In the genomic region with DNA sequence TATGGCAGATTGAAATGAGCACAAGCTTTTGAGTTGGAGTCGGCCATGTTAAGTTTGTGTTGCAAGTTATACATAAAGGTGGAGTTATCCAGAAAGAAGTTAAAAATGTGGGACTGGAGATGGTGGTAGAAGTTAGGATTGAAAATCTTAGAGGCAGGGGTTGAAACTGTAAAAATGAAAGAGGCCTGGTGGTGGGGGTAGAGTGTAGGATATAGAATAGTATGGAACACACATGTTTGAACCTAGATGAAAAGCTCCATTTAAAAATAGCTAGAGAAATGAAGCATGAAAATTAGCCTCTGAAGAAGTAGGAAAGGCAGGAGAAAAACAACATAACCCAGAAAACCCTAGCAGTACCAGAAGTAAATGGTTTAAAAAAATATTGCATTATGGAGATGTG, we compare ENCODE assay signal across 11 cellular contexts.
DNase-seq lines count a peak whose midpoint lies in the region; ATAC-seq and TF ChIP-seq lines count a peak whose summit lies in the region.
"Had no signal": no experiment of that assay in that cellular context is flagged by ENCODE, and none has a peak within 500 bp of the region (broad histone marks: within the 10 kb centered on the region; RNA-seq: fewer than 3 reads in every experiment).

No MANE protein-coding gene starts in this region.

- ATAC-seq in natural killer cell (peak in 2 of 3 donors; percentile 30 to 53), foreskin keratinocyte (peak; percentile 34), omental fat pad (ENCODE audit: low FRiP score) (no peak)
- no peak for ATAC-seq in natural killer cell treated with Interleukin-12 subunit alpha and Interleukin-12 subunit beta and Interleukin-15 and Interleukin-18, amount 100 ng/mL, for 72 hours
- ATAC-seq in activated CD8-positive, alpha-beta memory T cell treated with anti-CD3 and anti-CD28 coated beads, Interleukin-2, amount 10 ng/mL, durations not matched to agents 7 days and 5 days, result no peak

- H3K4me1 Mint-ChIP-seq in natural killer cell, result no peaks in the 10 kb centered on the region
- H3K4me1 Mint-ChIP-seq in natural killer cell treated with Interleukin-12 subunit alpha and Interleukin-12 subunit beta and Interleukin-15 and Interleukin-18, amount 100 ng/mL, for 72 hours (ENCODE audit: low read depth in 2 of 2), result peaks cover 0 to 6% of the 10 kb centered on the region in 2 donors
- peaks cover 3% of the 10 kb centered on the region for H3K4me1 Mint-ChIP-seq in activated T-cell treated with anti-CD3 and anti-CD28 coated beads, Interleukin-2, amount 50 U/mL, for 24 hours (ENCODE audit: low read depth)
- H3K4me1 Mint-ChIP-seq in activated CD8-positive, alpha-beta memory T cell treated with anti-CD3 and anti-CD28 coated beads, Interleukin-2, amount 10 ng/mL, durations not matched to agents 7 days and 5 days, result no peaks in the 10 kb centered on the region
- H3K4me1 Mint-ChIP-seq: memory B cell had no signal

- TF ChIP-seq CTCF in natural killer cell (IDR thresholded peaks at IDR 0.05) (no peak), OCI-LY1 (IDR thresholded peaks at IDR 0.05; ENCODE audit: low read length) (peak; percentile 37; the same call in 1 of the 2 replicates), foreskin keratinocyte (conservative IDR thresholded peaks at IDR 0.05) (peak; percentile 58), omental fat pad (IDR thresholded peaks at IDR 0.05) (no peak)

- H3K9me3 Mint-ChIP-seq in natural killer cell, result no peaks in the 10 kb centered on the region
- no peaks in the 10 kb centered on the region for H3K9me3 Mint-ChIP-seq in natural killer cell treated with Interleukin-12 subunit alpha and Interleukin-12 subunit beta and Interleukin-15 and Interleukin-18, amount 100 ng/mL, for 72 hours
- no peaks in the 10 kb centered on the region for H3K9me3 Mint-ChIP-seq in activated T-cell treated with anti-CD3 and anti-CD28 coated beads, Interleukin-2, amount 50 U/mL, for 24 hours
- H3K9me3 Mint-ChIP-seq in activated CD8-positive, alpha-beta memory T cell treated with anti-CD3 and anti-CD28 coated beads, Interleukin-2, amount 10 ng/mL, durations not matched to agents 7 days and 5 days (ENCODE audit: low read depth), result no peaks in the 10 kb centered on the region

- H3K27ac Mint-ChIP-seq in natural killer cell, result no peak overlapping the region
- no peak overlapping the region for H3K27ac Mint-ChIP-seq in natural killer cell treated with Interleukin-12 subunit alpha and Interleukin-12 subunit beta and Interleukin-15 and Interleukin-18, amount 100 ng/mL, for 72 hours
- H3K27ac Mint-ChIP-seq in activated T-cell treated with anti-CD3 and anti-CD28 coated beads, Interleukin-2, amount 50 U/mL, for 24 hours, result no peak overlapping the region
- H3K27ac Mint-ChIP-seq in activated CD8-positive, alpha-beta memory T cell treated with anti-CD3 and anti-CD28 coated beads, Interleukin-2, amount 10 ng/mL, durations not matched to agents 7 days and 5 days, result no peak overlapping the region
- H3K27ac Mint-ChIP-seq: memory B cell had no signal

- H3K9me2 ChIP-seq in OCI-LY1 (ENCODE audit: low read depth, low read length), result no peaks in the 10 kb centered on the region

- H3K36me3 Mint-ChIP-seq in natural killer cell, result no peaks in the 10 kb centered on the region
- H3K36me3 Mint-ChIP-seq in natural killer cell treated with Interleukin-12 subunit alpha and Interleukin-12 subunit beta and Interleukin-15 and Interleukin-18, amount 100 ng/mL, for 72 hours, result no peaks in the 10 kb centered on the region
- H3K36me3 Mint-ChIP-seq in activated T-cell treated with anti-CD3 and anti-CD28 coated beads, Interleukin-2, amount 50 U/mL, for 24 hours (ENCODE audit: low read depth), result no peaks in the 10 kb centered on the region
- no peaks in the 10 kb centered on the region for H3K36me3 Mint-ChIP-seq in activated CD8-positive, alpha-beta memory T cell treated with anti-CD3 and anti-CD28 coated beads, Interleukin-2, amount 10 ng/mL, durations not matched to agents 7 days and 5 days

- H3K4me2 ChIP-seq in OCI-LY1 (ENCODE audit: low read length), result no peak overlapping the region

- H3K4me3 Mint-ChIP-seq in natural killer cell, result no peak overlapping the region
- H3K4me3 Mint-ChIP-seq in natural killer cell treated with Interleukin-12 subunit alpha and Interleukin-12 subunit beta and Interleukin-15 and Interleukin-18, amount 100 ng/mL, for 72 hours, result no peak overlapping the region
- H3K4me3 Mint-ChIP-seq in activated T-cell treated with anti-CD3 and anti-CD28 coated beads, Interleukin-2, amount 50 U/mL, for 24 hours, result no peak overlapping the region
- no peak overlapping the region for H3K4me3 Mint-ChIP-seq in activated CD8-positive, alpha-beta memory T cell treated with anti-CD3 and anti-CD28 coated beads, Interleukin-2, amount 10 ng/mL, durations not matched to agents 7 days and 5 days
- H3K4me3 Mint-ChIP-seq: memory B cell had no signal

- H3K4me3 ChIP-seq in OCI-LY1 (ENCODE audit: low read depth, low read length, poor library complexity, severe bottlenecking), result no peak overlapping the region

- intact Hi-C loops in natural killer cell (cut with micrococcal nuclease), result loop anchor here (2.0 kb wide), 1 partner anchor 171 kb away; no protein-coding TSS in a partner anchor

- H3K27ac ChIP-seq in OCI-LY1 (ENCODE audit: low read depth, low read length, poor library complexity, severe bottlenecking) (no peak overlapping the region), foreskin keratinocyte (no peak overlapping the region)

- H4K20me1 ChIP-seq in OCI-LY1 (ENCODE audit: insufficient read depth, low read length), result no peaks in the 10 kb centered on the region

- CTCF ChIA-PET in activated CD8-positive, alpha-beta memory T cell treated with anti-CD3 and anti-CD28 coated beads, Interleukin-2, amount 10 ng/mL, durations not matched to agents 7 days and 5 days (lab: Charles Lee), result interaction anchor here (0.9 to 1.5 kb wide), 4 partner anchors 29 to 343 kb away, joined by 3 to 7 read pairs (median 3); no protein-coding TSS in a partner anchor

- H3K36me3 ChIP-seq in OCI-LY1 (ENCODE audit: insufficient read depth, low read length), result no peaks in the 10 kb centered on the region

- H3K27me3 ChIP-seq in OCI-LY1 (ENCODE audit: insufficient read depth, low read length) (no peaks in the 10 kb centered on the region), foreskin keratinocyte (peaks cover under 1% of the 10 kb centered on the region)

- no peaks in the 10 kb centered on the region for H3K79me2 ChIP-seq in OCI-LY1 (ENCODE audit: insufficient read depth, low read length)

- DNase-seq in natural killer cell, result no peak
- no peak for DNase-seq in natural killer cell treated with Interleukin-12 subunit alpha and Interleukin-12 subunit beta and Interleukin-15 and Interleukin-18, amount 100 ng/mL, for 72 hours (ENCODE audit: low spot score)
- no peak for DNase-seq in foreskin keratinocyte
- DNase-seq in activated T-cell treated with anti-CD3 and anti-CD28 coated beads, Interleukin-2, amount 50 U/mL, for 24 hours, result no peak
- no peak for DNase-seq in activated CD4-positive, alpha-beta T cell treated with anti-CD3 and anti-CD28 coated beads, Interleukin-2, amount 50 U/mL, for 48 hours
- no peak for DNase-seq in omental fat pad (ENCODE audit: low spot score)
- DNase-seq in activated CD8-positive, alpha-beta memory T cell treated with anti-CD3 and anti-CD28 coated beads, Interleukin-2, amount 10 ng/mL, durations not matched to agents 7 days and 5 days, result no peak
- DNase-seq: DMS 273 treated with DMSO at 0.1 percent for 48 hours, NCI-H1092 treated with DMSO at 0.1 percent for 48 hours had no signal

- no peaks in the 10 kb centered on the region for H3K9me3 ChIP-seq in OCI-LY1 (ENCODE audit: low read length)

- no peaks in the 10 kb centered on the region for H3K4me1 ChIP-seq in OCI-LY1 (ENCODE audit: insufficient read depth, low read length, severe bottlenecking)
- H3K4me1 ChIP-seq in foreskin keratinocyte, result peaks cover 6% of the 10 kb centered on the region

- no peaks in the 10 kb centered on the region for H3F3A ChIP-seq in OCI-LY1 (ENCODE audit: insufficient read depth, low read length)

- peaks cover 22 to 24% of the 10 kb centered on the region in 2 donors for H3K27me3 Mint-ChIP-seq in natural killer cell (ENCODE audit: low read depth in 2 of 2)
- peaks cover 19% of the 10 kb centered on the region in 2 donors for H3K27me3 Mint-ChIP-seq in natural killer cell treated with Interleukin-12 subunit alpha and Interleukin-12 subunit beta and Interleukin-15 and Interleukin-18, amount 100 ng/mL, for 72 hours
- peaks cover 19% of the 10 kb centered on the region for H3K27me3 Mint-ChIP-seq in activated T-cell treated with anti-CD3 and anti-CD28 coated beads, Interleukin-2, amount 50 U/mL, for 24 hours
- peaks cover 23% of the 10 kb centered on the region for H3K27me3 Mint-ChIP-seq in activated CD8-positive, alpha-beta memory T cell treated with anti-CD3 and anti-CD28 coated beads, Interleukin-2, amount 10 ng/mL, durations not matched to agents 7 days and 5 days

- no peak overlapping the region for H2AFZ ChIP-seq in OCI-LY1 (ENCODE audit: low read length)

- no peak overlapping the region for H3K9ac ChIP-seq in OCI-LY1 (ENCODE audit: low read length)

Comparison
In these comparisons a context has a peak if more than half of its experiments do, and no peak if none do; other contexts are left out.
1. ATAC-seq: peak in natural killer cell (2 of 3) and foreskin keratinocyte (single experiment); none in natural killer cell treated with Interleukin-12 subunit alpha and Interleukin-12 subunit beta and Interleukin-15 and Interleukin-18, amount 100 ng/mL, for 72 hours (0 of 2), omental fat pad (single experiment) and activated CD8-positive, alpha-beta memory T cell treated with anti-CD3 and anti-CD28 coated beads, Interleukin-2, amount 10 ng/mL, durations not matched to agents 7 days and 5 days (single experiment).
2. CTCF ChIP-seq: peak in OCI-LY1 (single experiment) and foreskin keratinocyte (single experiment); none in natural killer cell (single experiment) and omental fat pad (0 of 3).